10 cellular contexts compared by ENCODE assay signal in the genomic region with DNA sequence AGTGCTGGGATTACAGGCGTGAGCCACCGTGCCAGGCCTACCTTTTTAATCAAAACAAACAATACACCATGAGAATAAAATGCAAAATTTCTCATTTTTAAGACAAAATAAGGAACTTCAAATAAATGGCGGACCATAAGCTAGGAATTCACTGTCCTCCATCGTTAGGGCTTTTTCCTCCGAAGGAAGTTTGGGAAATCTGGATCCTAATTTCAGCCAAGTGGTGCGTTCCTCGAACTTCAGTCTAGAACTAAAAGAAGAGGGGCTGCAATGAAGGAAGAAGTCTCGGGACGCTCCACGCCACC. TPM values are rescaled to one million over a fixed set of nuclear protein-coding genes. Genes with fewer than 3 reads are reported as not detected.
DNase-seq lines count a peak whose midpoint lies in the region; ATAC-seq and TF ChIP-seq lines count a peak whose summit lies in the region.
"Had no signal": no experiment of that assay in that cellular context is flagged by ENCODE, and none has a peak within 500 bp of the region (broad histone marks: within the 10 kb centered on the region; RNA-seq: fewer than 3 reads in every experiment).

No MANE protein-coding gene starts in this region.

- peak overlapping the region in 9 of 10 donors; percentile 71 to 98 (median 83) for H3K4me3 ChIP-seq in heart right ventricle
- peak overlapping the region; percentile 96 for H3K4me3 ChIP-seq in brain microvascular endothelial cell (ENCODE audit: low read depth, low read length)
- H3K4me3 ChIP-seq in mononuclear cell (ENCODE audit: low read length), result peak overlapping the region; percentile 84
- H3K4me3 ChIP-seq in urinary bladder (ENCODE audit: low read depth, low read length), result peak overlapping the region; percentile 19

- H3K36me3 ChIP-seq in heart right ventricle (peaks cover 0 to 3% (median 0%) of the 10 kb centered on the region in 9 donors), brain microvascular endothelial cell (replicated peaks) (no peaks in the 10 kb centered on the region), urinary bladder (ENCODE audit: insufficient read depth) (no peaks in the 10 kb centered on the region)

- WGBS in heart right ventricle, 2 donors, result 31 to 33% methylated on average over 10 of the region's 10 CpGs
- 26% methylated on average over 10 of the region's 10 CpGs for WGBS in urinary bladder

- in situ Hi-C loops in brain microvascular endothelial cell (cut with HindIII; ENCODE audit: low pct_ligation_motif_present, low sequenced_read_pairs), result no loop called here

- no peaks in the 10 kb centered on the region for H3K27me3 ChIP-seq in heart right ventricle
- H3K27me3 ChIP-seq in brain microvascular endothelial cell (replicated peaks), result no peaks in the 10 kb centered on the region
- H3K27me3 ChIP-seq in mononuclear cell (ENCODE audit: insufficient read depth, low read length), result no peaks in the 10 kb centered on the region

- no peak for DNase-seq in heart right ventricle
- no peak for DNase-seq in cardiac septum (ENCODE audit: low spot score)
- no peak for DNase-seq in brain microvascular endothelial cell
- DNase-seq in UCSD-AML1 (lab: John Stamatoyannopoulos, UW; ENCODE audit: unreplicated experiment), result no peak
- DNase-seq in NCI-H510A (lab: John Stamatoyannopoulos, UW), result no peak

- intact Hi-C loops in heart right ventricle (cut with DNase I), result loop anchor here in 5 of 10 donors (2.0 to 10.0 kb wide), 5 partner anchors 52 to 115 kb away; a partner anchor contains a TSS
- intact Hi-C loops in cardiac septum (cut with DNase I), result loop anchor here (2.0 kb wide), 1 partner anchor 113 kb away; a partner anchor contains a TSS

- H3K27ac ChIP-seq in heart right ventricle (peak overlapping the region in 9 of 10 donors; percentile 85 to 96 (median 89)), brain microvascular endothelial cell (no peak overlapping the region), urinary bladder (ENCODE audit: low read depth) (peak overlapping the region; percentile 13)

- ATAC-seq in heart right ventricle, result no peak
- ATAC-seq in HG03139 (IDR thresholded peaks at IDR 0.05; ENCODE audit: unreplicated experiment), result no peak

- H3K9me3 ChIP-seq in heart right ventricle (no peaks in the 10 kb centered on the region), mononuclear cell (ENCODE audit: low read depth, low read length) (no peaks in the 10 kb centered on the region)

- peaks cover 0 to 33% (median 26%) of the 10 kb centered on the region in 9 donors for H3K4me1 ChIP-seq in heart right ventricle
- H3K4me1 ChIP-seq in mononuclear cell (ENCODE audit: insufficient read depth, low read length), result peaks cover 24% of the 10 kb centered on the region
- no peaks in the 10 kb centered on the region for H3K4me1 ChIP-seq in urinary bladder (ENCODE audit: insufficient read depth)

- no peak for TF ChIP-seq CTCF in heart right ventricle (IDR thresholded peaks at IDR 0.05)
- TF ChIP-seq CTCF in brain microvascular endothelial cell (IDR thresholded peaks at IDR 0.05; ENCODE audit: low read depth, low read length, missing control alignments), result no peak

RNA-seq across cellular contexts. Expression of a gene that starts 0.3 kb away (rescaled TPM):
- total RNA-seq in heart right ventricle (not detected), cardiac septum (not detected), mononuclear cell (not detected), urinary bladder (not detected)
- polyA plus RNA-seq in heart right ventricle (not detected), urinary bladder (not detected)
- total RNA-seq: activated CD8-positive, alpha-beta memory T cell treated with anti-CD3 and anti-CD28 coated beads for 36 hours; Daoy had no signal

RNA-seq across cellular contexts. Expression of a gene that starts 0.8 kb away (rescaled TPM):
- total RNA-seq in heart right ventricle (100 to 1,000 TPM in 9 of 10 donors, 10 to 100 TPM in 1; 86.5 to 133 (median 120) TPM), cardiac septum (104 TPM), mononuclear cell (76.6 TPM), urinary bladder (53.3 TPM)
- polyA plus RNA-seq in heart right ventricle (10 to 100 TPM; 22.5 to 93.1 TPM), urinary bladder (45.6 TPM)

Comparison
In these comparisons a context has a peak if more than half of its experiments do, and no peak if none do; other contexts are left out.
1. H3K4me3 ChIP-seq: peak in every context shown above with its lines; median percentile 96 in brain microvascular endothelial cell; 84 in mononuclear cell; 83 in heart right ventricle; 19 in urinary bladder.